9 cellular contexts compared by ENCODE assay signal in the genomic region with DNA sequence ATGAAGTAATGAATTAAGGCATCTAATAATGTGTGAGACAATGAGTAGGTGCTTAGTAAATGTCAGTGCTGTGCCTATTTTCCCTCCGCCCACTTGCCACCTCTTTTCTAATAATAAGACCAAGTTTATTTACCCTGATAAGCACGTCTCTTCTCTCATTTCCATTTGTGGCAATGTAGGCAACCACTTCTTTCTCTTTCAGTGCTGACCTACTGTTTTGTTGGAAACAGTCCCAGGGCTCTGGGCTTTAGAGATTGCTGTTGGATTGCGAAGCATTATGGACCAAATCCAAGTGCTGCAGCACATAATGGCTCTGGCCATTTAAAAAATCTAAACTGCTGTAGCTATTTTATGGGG.
DNase-seq lines count a peak whose midpoint lies in the region; ATAC-seq, FAIRE-seq and TF ChIP-seq lines count a peak whose summit lies in the region.
"Had no signal": no experiment of that assay in that cellular context is flagged by ENCODE, and none has a peak within 500 bp of the region (broad histone marks: within the 10 kb centered on the region; RNA-seq: fewer than 3 reads in every experiment).

No MANE protein-coding gene starts in this region.

- no peak for TF ChIP-seq CTCF in fibroblast of villous mesenchyme (IDR thresholded peaks at IDR 0.05; ENCODE audit: insufficient read depth, low read depth, low read length)

- FAIRE-seq in GM18507 (lab: Jason Lieb, UNC) = peak; percentile 64
- FAIRE-seq in RCC 7860 (lab: Jason Lieb, UNC) = peak; percentile 58
- FAIRE-seq in small intestine (lab: Jason Lieb, UNC) = no peak

- no peak for ATAC-seq in HG02840 (IDR thresholded peaks at IDR 0.05; ENCODE audit: low FRiP score, unreplicated experiment)
- no peak for ATAC-seq in HG02642 (IDR thresholded peaks at IDR 0.05; ENCODE audit: poor library complexity, unreplicated experiment)

- H3K4me3 ChIP-seq in fibroblast of villous mesenchyme (ENCODE audit: low read depth, low read length) (no peak overlapping the region), small intestine (ENCODE audit: low read depth in 1 of 2, low read length in 2 of 2) (no peak overlapping the region)

- H3K9me3 ChIP-seq in small intestine (ENCODE audit: control insufficient read depth, low read depth) = no peaks in the 10 kb centered on the region

- no peaks in the 10 kb centered on the region for H3K36me3 ChIP-seq in small intestine (ENCODE audit: control insufficient read depth in 2 of 2, insufficient read depth in 2 of 2, low read length in 2 of 2)

- H3K4me1 ChIP-seq in small intestine (ENCODE audit: control insufficient read depth in 2 of 2, insufficient read depth in 1 of 2, low read depth in 1 of 2, low read length in 1 of 2) = peaks cover 3 to 11% of the 10 kb centered on the region in 2 donors

- DNase-seq in GM18507 (ENCODE audit: extremely low spot score, insufficient read length, low read depth) (no peak), RCC 7860 (ENCODE audit: low spot score) (no peak), fibroblast of villous mesenchyme (ENCODE audit: low read depth) (peak; percentile 87), small intestine (peak; percentile 45), occipital lobe (lab: John Stamatoyannopoulos, UW) (no peak), midbrain (lab: John Stamatoyannopoulos, UW) (no peak)
- DNase-seq: NCI-H146 had no signal

- no peaks in the 10 kb centered on the region for H3K27me3 ChIP-seq in small intestine (ENCODE audit: control insufficient read depth in 2 of 2, insufficient read depth in 2 of 2, low read length in 2 of 2)

- WGBS in small intestine, 3 donors = 20 to 27% (median 22%) methylated on average over 3 of the region's 3 CpGs

- H3K27ac ChIP-seq in small intestine (ENCODE audit: low read depth in 1 of 2, low read length in 1 of 2) = no peak overlapping the region

Comparison
In these comparisons a context has a peak if more than half of its experiments do, and no peak if none do; other contexts are left out.
1. DNase-seq: peak in fibroblast of villous mesenchyme (single experiment) and small intestine (single experiment); none in GM18507 (single experiment), RCC 7860 (single experiment), occipital lobe (single experiment) and midbrain (single experiment).